In genomic region chr10:62244088-62244487, GRCh38 we compare ENCODE assay signal across 11 cellular contexts. TPM values are rescaled to one million over a fixed set of nuclear protein-coding genes. Genes with fewer than 3 reads are reported as not detected.
DNase-seq lines count a peak whose midpoint lies in the region; ATAC-seq, FAIRE-seq and TF ChIP-seq lines count a peak whose summit lies in the region.
"Had no signal": no experiment of that assay in that cellular context is flagged by ENCODE, and none has a peak within 500 bp of the region (broad histone marks: within the 10 kb centered on the region; RNA-seq: fewer than 3 reads in every experiment).

No MANE protein-coding gene starts in this region.

- no peak for ATAC-seq in right cardiac atrium
- no peak for ATAC-seq in upper lobe of right lung
- ATAC-seq in GM21825 (IDR thresholded peaks at IDR 0.05; ENCODE audit: unreplicated experiment), result no peak

- H3K36me3 ChIP-seq in right atrium auricular region, result no peaks in the 10 kb centered on the region
- H3K36me3 ChIP-seq in Peyer's patch, result no peaks in the 10 kb centered on the region
- H3K36me3 ChIP-seq in upper lobe of right lung, result no peaks in the 10 kb centered on the region
- H3K36me3 ChIP-seq: pancreas had no signal

- FAIRE-seq in frontal cortex (lab: Jason Lieb, UNC), result no peak

- peaks cover 0 to 12% of the 10 kb centered on the region in 2 donors for H3K4me1 ChIP-seq in right atrium auricular region
- no peaks in the 10 kb centered on the region for H3K4me1 ChIP-seq in right cardiac atrium (ENCODE audit: control insufficient read depth, insufficient read depth, low read length)
- H3K4me1 ChIP-seq in Peyer's patch, result peaks cover 0 to 4% (median 0%) of the 10 kb centered on the region in 4 donors
- H3K4me1 ChIP-seq in upper lobe of right lung, result peaks cover 18% of the 10 kb centered on the region
- H3K4me1 ChIP-seq: pancreas had no signal

- TF ChIP-seq POLR2A in Peyer's patch (IDR thresholded peaks at IDR 0.05), result no peak

- 65% methylated on average over 3 of the region's 3 CpGs for WGBS in right cardiac atrium

- DNase-seq in right atrium auricular region (ENCODE audit: low spot score) (no peak), right cardiac atrium (no peak), Peyer's patch (no peak), fibroblast of the aortic adventitia (ENCODE audit: low read depth) (no peak), upper lobe of right lung (no peak), D341Med (ENCODE audit: low spot score) (no peak), frontal cortex (ENCODE audit: low spot score in 2 of 2) (no peak)
- DNase-seq: activated CD4-positive, CD25-positive, alpha-beta regulatory T cell; NCI-H526 treated with DMSO at 0.1 percent for 48 hours; pancreas had no signal

- H3K27me3 ChIP-seq in right atrium auricular region (no peaks in the 10 kb centered on the region), right cardiac atrium (ENCODE audit: control insufficient read depth, insufficient read depth) (no peaks in the 10 kb centered on the region), Peyer's patch (no peaks in the 10 kb centered on the region), upper lobe of right lung (no peaks in the 10 kb centered on the region)
- H3K27me3 ChIP-seq: pancreas had no signal

- H3K4me3 ChIP-seq in right atrium auricular region, result no peak overlapping the region
- H3K4me3 ChIP-seq in right cardiac atrium (ENCODE audit: low read length), result no peak overlapping the region
- H3K4me3 ChIP-seq in Peyer's patch, result no peak overlapping the region
- peak overlapping the region; percentile 63 for H3K4me3 ChIP-seq in fibroblast of the aortic adventitia (ENCODE audit: low read depth, low read length)
- peak overlapping the region; percentile 27 for H3K4me3 ChIP-seq in upper lobe of right lung
- H3K4me3 ChIP-seq: pancreas had no signal

- TF ChIP-seq CTCF in right atrium auricular region (IDR thresholded peaks at IDR 0.05) (no peak), Peyer's patch (IDR thresholded peaks at IDR 0.05) (no peak), fibroblast of the aortic adventitia (IDR thresholded peaks at IDR 0.05; ENCODE audit: insufficient read depth, low read length) (no peak), upper lobe of right lung (IDR thresholded peaks at IDR 0.05) (no peak)

- peak overlapping the region; percentile 20 to 44 for H3K27ac ChIP-seq in right atrium auricular region
- H3K27ac ChIP-seq in right cardiac atrium (ENCODE audit: low read length), result no peak overlapping the region
- H3K27ac ChIP-seq in Peyer's patch, result peak overlapping the region; percentile 19 to 64 (median 58)
- H3K27ac ChIP-seq in upper lobe of right lung, result peak overlapping the region; percentile 63

- intact Hi-C loops in right cardiac atrium (cut with DNase I), result loop anchor here (2.0 to 10.0 kb wide), 4 partner anchors 202 to 339 kb away; partner anchors contain the start of gene ARID5B (in 2 of the 4)
- intact Hi-C loops in upper lobe of right lung (cut with DNase I), result no loop called here

- H3K9me3 ChIP-seq in right atrium auricular region, result no peaks in the 10 kb centered on the region
- no peaks in the 10 kb centered on the region for H3K9me3 ChIP-seq in right cardiac atrium (ENCODE audit: control insufficient read depth, low read length)
- H3K9me3 ChIP-seq in Peyer's patch, result no peaks in the 10 kb centered on the region
- H3K9me3 ChIP-seq in upper lobe of right lung, result no peaks in the 10 kb centered on the region
- H3K9me3 ChIP-seq: pancreas had no signal

RNA-seq across cellular contexts. Expression of gene RTKN2, which starts 24.6 kb away (rescaled TPM):
- total RNA-seq in right atrium auricular region (under 1 TPM; 0.08 to 0.15 TPM), right cardiac atrium (under 1 TPM; 0.06 to 0.19 (median 0.13) TPM), Peyer's patch (1 to 10 TPM; 1.3 to 5.8 (median 1.7) TPM), fibroblast of the aortic adventitia (ENCODE audit: low replicate concordance) (0.16 and 11.9 TPM in 2 replicates), upper lobe of right lung (93.7 TPM), frontal cortex (4.5 TPM)
- 0.11 TPM for polyA plus RNA-seq in right cardiac atrium

Comparison
In these comparisons a context has a peak if more than half of its experiments do, and no peak if none do; other contexts are left out.
1. H3K4me3 ChIP-seq: peak in fibroblast of the aortic adventitia (single experiment) and upper lobe of right lung (single experiment); none in right atrium auricular region (0 of 2), right cardiac atrium (single experiment) and Peyer's patch (0 of 4).